ENCODE assay signal across 1 cellular context in genomic region chr1:24155011-24155782, GRCh38.
TF ChIP-seq lines count a peak whose summit lies in the region.

No MANE protein-coding gene starts in this region.

TF ChIP-seq in HepG2, 621 proteins besides CTCF, POLR2A, EP300 and RAD21 (continued from another document and continues in another):
- no peak for TF ChIP-seq HMGXB3 (CRISPR knock-in tag; IDR thresholded peaks at IDR 0.05; ENCODE audit: borderline replicate concordance)
- TF ChIP-seq ERF (CRISPR knock-in tag; IDR thresholded peaks at IDR 0.05), result no peak
- no peak for TF ChIP-seq SETDB1 (CRISPR knock-in tag; IDR thresholded peaks at IDR 0.05; ENCODE audit: borderline replicate concordance)
- TF ChIP-seq CBFB (CRISPR knock-in tag; IDR thresholded peaks at IDR 0.05), result no peak
- TF ChIP-seq FOSL1 (CRISPR knock-in tag; IDR thresholded peaks at IDR 0.05; ENCODE audit: borderline replicate concordance), result no peak
- no peak for TF ChIP-seq FOXA3 (CRISPR knock-in tag; IDR thresholded peaks at IDR 0.05)
- TF ChIP-seq ZNF34 (CRISPR knock-in tag; IDR thresholded peaks at IDR 0.05; ENCODE audit: borderline replicate concordance), result no peak
- TF ChIP-seq, protein P1, sequence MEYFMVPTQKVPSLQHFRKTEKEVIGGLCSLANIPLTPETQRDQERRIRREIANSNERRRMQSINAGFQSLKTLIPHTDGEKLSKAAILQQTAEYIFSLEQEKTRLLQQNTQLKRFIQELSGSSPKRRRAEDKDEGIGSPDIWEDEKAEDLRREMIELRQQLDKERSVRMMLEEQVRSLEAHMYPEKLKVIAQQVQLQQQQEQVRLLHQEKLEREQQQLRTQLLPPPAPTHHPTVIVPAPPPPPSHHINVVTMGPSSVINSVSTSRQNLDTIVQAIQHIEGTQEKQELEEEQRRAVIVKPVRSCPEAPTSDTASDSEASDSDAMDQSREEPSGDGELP (IDR thresholded peaks at IDR 0.05; ENCODE audit: borderline replicate concordance, low read depth), result peak; percentile 18; the same call in 1 of the 2 replicates
- TF ChIP-seq ZNF232 (CRISPR knock-in tag; IDR thresholded peaks at IDR 0.05; ENCODE audit: borderline replicate concordance), result no peak
- no peak for TF ChIP-seq ZNF543 (CRISPR knock-in tag; IDR thresholded peaks at IDR 0.05)
- no peak for TF ChIP-seq ATF4 (CRISPR knock-in tag; IDR thresholded peaks at IDR 0.05)
- no peak for TF ChIP-seq HES4 (CRISPR knock-in tag; IDR thresholded peaks at IDR 0.05; ENCODE audit: borderline replicate concordance)
- TF ChIP-seq GPBP1L1 (CRISPR knock-in tag; IDR thresholded peaks at IDR 0.05), result no peak
- TF ChIP-seq GZF1 (CRISPR knock-in tag; IDR thresholded peaks at IDR 0.05), result no peak
- no peak for TF ChIP-seq PAWR (CRISPR knock-in tag; IDR thresholded peaks at IDR 0.05; ENCODE audit: borderline replicate concordance)
- TF ChIP-seq ZNF430 (CRISPR knock-in tag; IDR thresholded peaks at IDR 0.05), result 0 out of 2 replicates have a peak, but pooled peaks have one; percentile 43
- TF ChIP-seq GATA4 (IDR thresholded peaks at IDR 0.05; ENCODE audit: borderline replicate concordance, low read depth), result no peak
- no peak for TF ChIP-seq ZNF282 (IDR thresholded peaks at IDR 0.05; ENCODE audit: partially characterized antibody)
- TF ChIP-seq USF2 (IDR thresholded peaks at IDR 0.05; ENCODE audit: low read depth, low read length), result no peak
- no peak for TF ChIP-seq USF2 (CRISPR knock-in tag; IDR thresholded peaks at IDR 0.05; ENCODE audit: borderline replicate concordance)
- TF ChIP-seq HIVEP1 (CRISPR knock-in tag; IDR thresholded peaks at IDR 0.05), result peak; percentile 89
- no peak for TF ChIP-seq SP5 (CRISPR knock-in tag; IDR thresholded peaks at IDR 0.05; ENCODE audit: borderline replicate concordance, low read depth)
- no peak for TF ChIP-seq RBM22 (optimal IDR thresholded peaks at IDR 0.05; ENCODE audit: low read length)
- TF ChIP-seq ZSCAN22 (CRISPR knock-in tag; IDR thresholded peaks at IDR 0.05), result no peak
- no peak for TF ChIP-seq CC2D1A (CRISPR knock-in tag; IDR thresholded peaks at IDR 0.05)
- TF ChIP-seq, protein P2, sequence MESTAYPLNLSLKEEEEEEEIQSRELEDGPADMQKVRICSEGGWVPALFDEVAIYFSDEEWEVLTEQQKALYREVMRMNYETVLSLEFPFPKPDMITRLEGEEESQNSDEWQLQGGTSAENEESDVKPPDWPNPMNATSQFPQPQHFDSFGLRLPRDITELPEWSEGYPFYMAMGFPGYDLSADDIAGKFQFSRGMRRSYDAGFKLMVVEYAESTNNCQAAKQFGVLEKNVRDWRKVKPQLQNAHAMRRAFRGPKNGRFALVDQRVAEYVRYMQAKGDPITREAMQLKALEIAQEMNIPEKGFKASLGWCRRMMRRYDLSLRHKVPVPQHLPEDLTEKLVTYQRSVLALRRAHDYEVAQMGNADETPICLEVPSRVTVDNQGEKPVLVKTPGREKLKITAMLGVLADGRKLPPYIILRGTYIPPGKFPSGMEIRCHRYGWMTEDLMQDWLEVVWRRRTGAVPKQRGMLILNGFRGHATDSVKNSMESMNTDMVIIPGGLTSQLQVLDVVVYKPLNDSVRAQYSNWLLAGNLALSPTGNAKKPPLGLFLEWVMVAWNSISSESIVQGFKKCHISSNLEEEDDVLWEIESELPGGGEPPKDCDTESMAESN (CRISPR knock-in tag; conservative IDR thresholded peaks at IDR 0.05), result no peak
- peak; percentile 82 for TF ChIP-seq NR2F2 (IDR thresholded peaks at IDR 0.05; ENCODE audit: borderline replicate concordance, low read depth)
- TF ChIP-seq ZNF629 (CRISPR knock-in tag; conservative IDR thresholded peaks at IDR 0.05), result no peak
- TF ChIP-seq MIER2 (CRISPR knock-in tag; IDR thresholded peaks at IDR 0.05), result no peak
- TF ChIP-seq, protein P3, sequence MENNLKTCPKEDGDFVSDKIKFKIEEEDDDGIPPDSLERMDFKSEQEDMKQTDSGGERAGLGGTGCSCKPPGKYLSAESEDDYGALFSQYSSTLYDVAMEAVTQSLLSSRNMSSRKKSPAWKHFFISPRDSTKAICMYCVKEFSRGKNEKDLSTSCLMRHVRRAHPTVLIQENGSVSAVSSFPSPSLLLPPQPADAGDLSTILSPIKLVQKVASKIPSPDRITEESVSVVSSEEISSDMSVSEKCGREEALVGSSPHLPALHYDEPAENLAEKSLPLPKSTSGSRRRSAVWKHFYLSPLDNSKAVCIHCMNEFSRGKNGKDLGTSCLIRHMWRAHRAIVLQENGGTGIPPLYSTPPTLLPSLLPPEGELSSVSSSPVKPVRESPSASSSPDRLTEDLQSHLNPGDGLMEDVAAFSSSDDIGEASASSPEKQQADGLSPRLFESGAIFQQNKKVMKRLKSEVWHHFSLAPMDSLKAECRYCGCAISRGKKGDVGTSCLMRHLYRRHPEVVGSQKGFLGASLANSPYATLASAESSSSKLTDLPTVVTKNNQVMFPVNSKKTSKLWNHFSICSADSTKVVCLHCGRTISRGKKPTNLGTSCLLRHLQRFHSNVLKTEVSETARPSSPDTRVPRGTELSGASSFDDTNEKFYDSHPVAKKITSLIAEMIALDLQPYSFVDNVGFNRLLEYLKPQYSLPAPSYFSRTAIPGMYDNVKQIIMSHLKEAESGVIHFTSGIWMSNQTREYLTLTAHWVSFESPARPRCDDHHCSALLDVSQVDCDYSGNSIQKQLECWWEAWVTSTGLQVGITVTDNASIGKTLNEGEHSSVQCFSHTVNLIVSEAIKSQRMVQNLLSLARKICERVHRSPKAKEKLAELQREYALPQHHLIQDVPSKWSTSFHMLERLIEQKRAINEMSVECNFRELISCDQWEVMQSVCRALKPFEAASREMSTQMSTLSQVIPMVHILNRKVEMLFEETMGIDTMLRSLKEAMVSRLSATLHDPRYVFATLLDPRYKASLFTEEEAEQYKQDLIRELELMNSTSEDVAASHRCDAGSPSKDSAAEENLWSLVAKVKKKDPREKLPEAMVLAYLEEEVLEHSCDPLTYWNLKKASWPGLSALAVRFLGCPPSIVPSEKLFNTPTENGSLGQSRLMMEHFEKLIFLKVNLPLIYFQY (CRISPR knock-in tag; IDR thresholded peaks at IDR 0.05; ENCODE audit: borderline replicate concordance), result 0 out of 2 replicates have a peak, but pooled peaks have one; percentile 35
- TF ChIP-seq MXD4 (CRISPR knock-in tag; IDR thresholded peaks at IDR 0.05), result no peak
- TF ChIP-seq HNF1A (IDR thresholded peaks at IDR 0.05; ENCODE audit: low read depth), result no peak
- no peak for TF ChIP-seq HNF1A (CRISPR knock-in tag; IDR thresholded peaks at IDR 0.05; ENCODE audit: borderline replicate concordance)
- TF ChIP-seq NFIC (IDR thresholded peaks at IDR 0.05; ENCODE audit: low read length), result no peak
- TF ChIP-seq REL (CRISPR knock-in tag; conservative IDR thresholded peaks at IDR 0.05), result no peak
- TF ChIP-seq, protein P4, sequence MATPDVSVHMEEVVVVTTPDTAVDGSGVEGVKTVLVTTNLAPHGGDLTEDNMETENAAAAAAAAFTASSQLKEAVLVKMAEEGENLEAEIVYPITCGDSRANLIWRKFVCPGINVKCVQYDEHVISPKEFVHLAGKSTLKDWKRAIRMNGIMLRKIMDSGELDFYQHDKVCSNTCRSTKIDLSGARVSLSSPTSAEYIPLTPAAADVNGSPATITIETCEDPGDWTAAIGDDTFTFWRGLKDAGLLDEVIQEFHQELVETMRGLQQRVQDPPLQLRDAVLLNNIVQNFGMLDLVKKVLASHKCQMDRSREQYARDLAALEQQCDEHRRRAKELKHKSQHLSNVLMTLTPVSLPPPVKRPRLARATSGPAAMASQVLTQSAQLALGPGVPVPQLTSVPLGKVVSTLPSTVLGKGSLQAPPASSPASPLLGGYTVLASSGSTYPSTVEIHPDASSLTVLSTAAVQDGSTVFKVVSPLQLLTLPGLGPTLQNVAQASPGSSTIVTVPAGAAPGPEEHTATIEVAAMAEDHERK (CRISPR knock-in tag; IDR thresholded peaks at IDR 0.05; ENCODE audit: low read depth), result no peak
- TF ChIP-seq TERF1 (CRISPR knock-in tag; IDR thresholded peaks at IDR 0.05), result no peak
- TF ChIP-seq FOSL2 (CRISPR knock-in tag; IDR thresholded peaks at IDR 0.05), result peak; percentile 47
